Comparison of ENCODE assay signal across 38 cellular contexts in the genomic region with DNA sequence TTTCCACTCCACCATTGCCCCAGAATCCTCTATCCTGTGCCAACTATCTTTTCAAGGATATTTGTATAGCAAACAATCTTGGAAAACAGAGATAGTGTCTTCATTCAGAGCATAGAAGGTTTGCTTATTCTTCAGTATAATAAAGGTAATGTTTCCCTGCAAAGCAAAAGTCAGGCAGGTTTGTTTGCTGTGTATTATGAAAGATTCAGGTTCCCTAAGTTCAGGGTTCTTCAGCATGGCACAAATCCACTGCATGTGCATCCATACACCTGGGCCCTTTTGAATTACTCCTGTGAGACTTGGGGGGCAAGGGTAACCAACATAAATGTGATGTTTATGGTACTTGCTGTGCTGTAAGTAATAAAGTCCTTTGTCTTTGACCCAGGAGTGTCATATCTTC. TPM values are rescaled to one million over a fixed set of nuclear protein-coding genes. Genes with fewer than 3 reads are reported as not detected.
"Had no signal": no experiment of that assay in that cellular context is flagged by ENCODE, and none has a peak within 500 bp of the region (broad histone marks: within the 10 kb centered on the region; RNA-seq: fewer than 3 reads in every experiment).

No MANE protein-coding gene starts in this region.

- H3K4me3 ChIP-seq: MG63 had no signal

- H3K9me3 ChIP-seq: MG63 had no signal

- DNase-seq: Karpas-422, Kasumi-1, MG63, MM.1S, MV-4-11, NCI-H1048, NCI-H1092, NCI-H1092 treated with DMSO at 0.1 percent for 48 hours, NCI-H1105, NCI-H1105 treated with DMSO at 0.1 percent for 48 hours, NCI-H1417, NCI-H1417 treated with DMSO at 0.1 percent for 48 hours, NCI-H1436, NCI-H1436 treated with DMSO at 0.1 percent for 48 hours, NCI-H146, NCI-H1694, NCI-H1694 treated with DMSO at 0.1 percent for 48 hours, NCI-H187, NCI-H187 treated with DMSO at 0.1 percent for 48 hours, NCI-H1930, NCI-H2029, NCI-H2029 treated with DMSO at 0.1 percent for 48 hours, NCI-H2081, NCI-H2081 treated with DMSO at 0.1 percent for 48 hours, NCI-H2107, NCI-H2171, NCI-H2171 treated with DMSO at 0.1 percent for 48 hours, NCI-H2227 treated with DMSO at 0.1 percent for 48 hours, NCI-H226, NCI-H345, NCI-H446, NCI-H446 treated with DMSO at 0.1 percent for 48 hours, NCI-H510A, NCI-H510A treated with DMSO at 0.1 percent for 48 hours, NCI-H524, NCI-H524 treated with DMSO at 0.1 percent for 48 hours had no signal

- H3K27me3 ChIP-seq: MG63 had no signal

- H3K36me3 ChIP-seq: MG63 had no signal

RNA-seq across cellular contexts. Expression of gene ZC3H12B, which starts 25.2 kb away (rescaled TPM):
- total RNA-seq: M059J, MCF 10A had no signal
